In the genomic region with DNA sequence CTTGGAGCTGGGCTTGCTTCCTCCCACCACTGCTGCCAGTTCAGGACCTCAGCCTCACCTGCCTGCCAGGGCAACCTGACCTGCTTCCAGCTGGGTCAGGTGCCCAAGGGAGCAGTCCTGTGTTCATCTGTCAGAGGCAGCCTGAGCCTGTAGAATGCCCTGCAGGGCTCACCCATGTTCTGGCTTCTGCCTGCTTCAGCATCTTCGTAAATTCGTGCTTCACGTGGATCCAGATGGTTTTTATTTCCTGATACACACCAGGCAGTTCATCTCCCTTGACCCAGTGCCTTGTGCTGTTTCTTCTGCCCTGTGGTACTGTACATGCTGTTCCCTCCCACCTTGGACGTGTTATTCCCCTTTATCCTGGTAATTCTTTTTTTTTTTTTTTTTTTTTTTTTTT, we compare ENCODE assay signal across 12 cellular contexts. TPM values are rescaled to one million over a fixed set of nuclear protein-coding genes. Genes with fewer than 3 reads are reported as not detected.
DNase-seq lines count a peak whose midpoint lies in the region; ATAC-seq and TF ChIP-seq lines count a peak whose summit lies in the region.
"Had no signal": no experiment of that assay in that cellular context is flagged by ENCODE, and none has a peak within 500 bp of the region (broad histone marks: within the 10 kb centered on the region; RNA-seq: fewer than 3 reads in every experiment).

No MANE protein-coding gene starts in this region.

- no peak for TF ChIP-seq CTCF in MCF 10A (IDR thresholded peaks at IDR 0.05; ENCODE audit: unreplicated experiment)
- TF ChIP-seq CTCF in mammary epithelial cell (conservative IDR thresholded peaks at IDR 0.05 in 1 of 2, IDR thresholded peaks at IDR 0.05 in 1 of 2; ENCODE audit: extremely low read depth in 1 of 2, insufficient read depth in 1 of 2, low read depth in 1 of 2, low read length in 2 of 2) = no peak
- TF ChIP-seq CTCF in mucosa of descending colon (IDR thresholded peaks at IDR 0.05) = no peak

- H3K4me3 ChIP-seq in mammary epithelial cell (replicated peaks in 1 of 3; ENCODE audit: insufficient read depth in 1 of 3, low read depth in 2 of 3, low read length in 3 of 3) (no peak overlapping the region), mucosa of descending colon (no peak overlapping the region)
- H3K4me3 ChIP-seq: SJSA1 had no signal

- H3K36me3 ChIP-seq in mammary epithelial cell (ENCODE audit: insufficient read depth, low read length) = peaks cover 3% of the 10 kb centered on the region
- no peaks in the 10 kb centered on the region for H3K36me3 ChIP-seq in mucosa of descending colon (ENCODE audit: low read depth)

- peak overlapping the region; percentile 81 for H3K27ac Mint-ChIP-seq in MCF 10A (ENCODE audit: low read depth, unreplicated experiment)
- peak overlapping the region in 1 of 2 donors; percentile 68 for H3K27ac Mint-ChIP-seq in effector memory CD8-positive, alpha-beta T cell
- no peak overlapping the region for H3K27ac Mint-ChIP-seq in T-helper 2 cell treated with Interferon-gamma antibody and Interleukin-4, amounts not matched to agents 5 μg/mL and 100 μg/mL, for 36 hours

- intact Hi-C loops in MCF 10A (cut with micrococcal nuclease) = no loop called here
- intact Hi-C loops in mammary epithelial cell (cut with micrococcal nuclease) = no loop called here
- intact Hi-C loops in mucosa of descending colon (cut with DNase I, micrococcal nuclease) = no loop called here

- H3K9me3 ChIP-seq in mammary epithelial cell (replicated peaks; ENCODE audit: insufficient read depth, low read length) (no peaks in the 10 kb centered on the region), mucosa of descending colon (no peaks in the 10 kb centered on the region)
- H3K9me3 ChIP-seq: SJSA1 had no signal

- POLR2A ChIA-PET in MCF 10A (lab: Yijun Ruan, JAX) = interaction anchor here (0.6 to 2.0 kb wide), 5 partner anchors 35 to 1500 kb away, joined by 3 to 12 read pairs (median 6); no protein-coding TSS in a partner anchor

- DNase-seq in MCF 10A (ENCODE audit: unreplicated experiment) = peak; percentile 9
- no peak for DNase-seq in mammary epithelial cell
- no peak for DNase-seq in effector memory CD8-positive, alpha-beta T cell
- no peak for DNase-seq in mucosa of descending colon
- no peak for DNase-seq in activated CD4-positive, alpha-beta T cell treated with anti-CD3 and anti-CD28 coated beads, Interleukin-2, amount 50 U/mL, for 4 hours
- DNase-seq in activated naive CD4-positive, alpha-beta T cell treated with Interleukin-2 at 50 U/mL for 16 hours = no peak
- no peak for DNase-seq in NCI-H1048 (lab: John Stamatoyannopoulos, UW)
- no peak for DNase-seq in T-helper 2 cell treated with Interferon-gamma antibody and Interleukin-4, amounts not matched to agents 5 μg/mL and 100 μg/mL, for 36 hours (ENCODE audit: low spot score)
- DNase-seq: activated CD8-positive, alpha-beta memory T cell treated with anti-CD3 and anti-CD28 coated beads for 24 hours; AML-193; NCI-H2029 treated with DMSO at 0.1 percent for 48 hours had no signal

- WGBS in mammary epithelial cell (ENCODE audit: low coverage, missing lambda C conversion rate) = 79% methylated on average over 3 of the region's 4 CpGs

- no peaks in the 10 kb centered on the region for H3K27me3 Mint-ChIP-seq in MCF 10A (ENCODE audit: insufficient read depth, unreplicated experiment)
- no peaks in the 10 kb centered on the region for H3K27me3 Mint-ChIP-seq in effector memory CD8-positive, alpha-beta T cell
- no peaks in the 10 kb centered on the region for H3K27me3 Mint-ChIP-seq in T-helper 2 cell treated with Interferon-gamma antibody and Interleukin-4, amounts not matched to agents 5 μg/mL and 100 μg/mL, for 36 hours (ENCODE audit: low read depth)

- H3K4me1 Mint-ChIP-seq in MCF 10A (ENCODE audit: insufficient read depth, unreplicated experiment) = peaks cover 27% of the 10 kb centered on the region
- H3K4me1 Mint-ChIP-seq in effector memory CD8-positive, alpha-beta T cell (ENCODE audit: low read depth in 2 of 2) = peaks cover 56 to 84% of the 10 kb centered on the region in 2 donors
- H3K4me1 Mint-ChIP-seq in T-helper 2 cell treated with Interferon-gamma antibody and Interleukin-4, amounts not matched to agents 5 μg/mL and 100 μg/mL, for 36 hours (ENCODE audit: low read depth) = peaks cover 27% of the 10 kb centered on the region

- BruUV-seq in MCF 10A (replicated peaks; lab: Mats Ljungman, UMichigan) (no TSS peak), mammary epithelial cell (replicated peaks; lab: Mats Ljungman, UMichigan) (no TSS peak)

- ATAC-seq in effector memory CD8-positive, alpha-beta T cell (replicated peaks) = no peak
- ATAC-seq in mucosa of descending colon = peak; percentile 14

- no peak overlapping the region for H3K9ac ChIP-seq in mammary epithelial cell (ENCODE audit: insufficient read depth, low read length)

- H3K36me3 Mint-ChIP-seq in MCF 10A (ENCODE audit: insufficient read depth, unreplicated experiment) = no peaks in the 10 kb centered on the region
- peaks cover 26% of the 10 kb centered on the region for H3K36me3 Mint-ChIP-seq in effector memory CD8-positive, alpha-beta T cell (ENCODE audit: insufficient read depth)
- peaks cover 4% of the 10 kb centered on the region for H3K36me3 Mint-ChIP-seq in T-helper 2 cell treated with Interferon-gamma antibody and Interleukin-4, amounts not matched to agents 5 μg/mL and 100 μg/mL, for 36 hours (ENCODE audit: low read depth)

- no peaks in the 10 kb centered on the region for H3K9me3 Mint-ChIP-seq in MCF 10A (ENCODE audit: unreplicated experiment)
- H3K9me3 Mint-ChIP-seq in effector memory CD8-positive, alpha-beta T cell = no peaks in the 10 kb centered on the region
- no peaks in the 10 kb centered on the region for H3K9me3 Mint-ChIP-seq in T-helper 2 cell treated with Interferon-gamma antibody and Interleukin-4, amounts not matched to agents 5 μg/mL and 100 μg/mL, for 36 hours

- no peak overlapping the region for H2AFZ ChIP-seq in mammary epithelial cell (ENCODE audit: low read depth, low read length)

- dilution Hi-C loops in mammary epithelial cell (cut with HindIII; ENCODE audit: low sequenced_read_pairs) = no loop called here

- no peak overlapping the region for H3K4me3 Mint-ChIP-seq in MCF 10A (ENCODE audit: unreplicated experiment)
- H3K4me3 Mint-ChIP-seq in effector memory CD8-positive, alpha-beta T cell = peak overlapping the region; percentile 13 to 28
- H3K4me3 Mint-ChIP-seq in T-helper 2 cell treated with Interferon-gamma antibody and Interleukin-4, amounts not matched to agents 5 μg/mL and 100 μg/mL, for 36 hours = no peak overlapping the region

- no peaks in the 10 kb centered on the region for H4K20me1 ChIP-seq in mammary epithelial cell (ENCODE audit: insufficient read depth, low read length)

- no peak overlapping the region for H3K27ac ChIP-seq in mammary epithelial cell (ENCODE audit: insufficient read depth, low read depth, low read length)

- peaks cover 81% of the 10 kb centered on the region for H3K79me2 ChIP-seq in mammary epithelial cell (ENCODE audit: insufficient read depth, low read length)

- H3K4me1 ChIP-seq in mammary epithelial cell (ENCODE audit: insufficient read depth, low read length) (peaks cover 26% of the 10 kb centered on the region), mucosa of descending colon (ENCODE audit: low read depth) (peaks cover 14% of the 10 kb centered on the region)

- no peak overlapping the region for H3K4me2 ChIP-seq in mammary epithelial cell (ENCODE audit: insufficient read depth, low read depth, low read length)

- CTCF ChIA-PET in MCF 10A (lab: Yijun Ruan, JAX) (interaction anchor here (1.0 kb wide), 1 partner anchor 106 kb away, joined by 6 read pairs; no protein-coding TSS in a partner anchor), mammary epithelial cell (lab: Charles Lee; ENCODE audit: low non-redundant PET) (interaction anchor here (0.6 kb wide), 1 partner anchor 389 kb away, joined by 11 read pairs; no protein-coding TSS in a partner anchor)

- in situ Hi-C loops in mammary epithelial cell (cut with MboI; ENCODE audit: low sequenced_read_pairs in 2 of 2) = no loop called here

- H3K27me3 ChIP-seq in mammary epithelial cell (ENCODE audit: insufficient read depth, low read length) = no peaks in the 10 kb centered on the region
- H3K27me3 ChIP-seq: SJSA1 had no signal

RNA-seq across cellular contexts. Expression of a gene that starts 50.2 kb away (rescaled TPM):
- 62.2 and 63.9 TPM in 2 replicates for total RNA-seq in MCF 10A (2022)
- 10 to 100 TPM; 42.5 to 53.7 TPM for total RNA-seq in mammary epithelial cell
- 19.7 TPM for polyA plus RNA-seq in mammary epithelial cell
- 93.6 TPM for polyA minus RNA-seq in mammary epithelial cell
- 100 to 1,000 TPM in 2 of 3 donors, 10 to 100 TPM in 1; 71.8 to 102 (median 101) TPM for total RNA-seq in mucosa of descending colon

Comparison
In these comparisons a context has a peak if more than half of its experiments do, and no peak if none do; other contexts are left out.
1. H3K4me3 Mint-ChIP-seq: peak in effector memory CD8-positive, alpha-beta T cell (2 of 2); none in MCF 10A (single experiment) and T-helper 2 cell treated with Interferon-gamma antibody and Interleukin-4, amounts not matched to agents 5 μg/mL and 100 μg/mL, for 36 hours (single experiment).